Comparison of ENCODE assay signal across 2 cellular contexts in genomic region chr14:84969501-84969900, GRCh38.
TF ChIP-seq lines count a peak whose summit lies in the region.

No MANE protein-coding gene starts in this region.

TF ChIP-seq in GM23338, 12 proteins besides CTCF, POLR2A, EP300 and RAD21:
- no peak for TF ChIP-seq ZNF462 (CRISPR knock-in tag; IDR thresholded peaks at IDR 0.05)
- TF ChIP-seq STAT1 (IDR thresholded peaks at IDR 0.05; ENCODE audit: unreplicated experiment), result no peak
- no peak for TF ChIP-seq REST (IDR thresholded peaks at IDR 0.05; ENCODE audit: unreplicated experiment)
- TF ChIP-seq ZNF331 (CRISPR knock-in tag; IDR thresholded peaks at IDR 0.05; ENCODE audit: low read depth), result no peak
- no peak for TF ChIP-seq EZH2phosphoT487 (IDR thresholded peaks at IDR 0.05; ENCODE audit: unreplicated experiment)
- no peak for TF ChIP-seq CREB1 (CRISPR knock-in tag; IDR thresholded peaks at IDR 0.05; ENCODE audit: low read depth)
- no peak for TF ChIP-seq ETS1 (IDR thresholded peaks at IDR 0.05)
- TF ChIP-seq POLR2AphosphoS5 (IDR thresholded peaks at IDR 0.05; ENCODE audit: low read depth), result no peak
- TF ChIP-seq EZH2 (IDR thresholded peaks at IDR 0.05; ENCODE audit: low read depth, unreplicated experiment), result no peak
- TF ChIP-seq JUNB (IDR thresholded peaks at IDR 0.05; ENCODE audit: unreplicated experiment), result no peak
- no peak for TF ChIP-seq NANOG (IDR thresholded peaks at IDR 0.05; ENCODE audit: borderline replicate concordance)
- TF ChIP-seq ZNF114 (CRISPR knock-in tag; IDR thresholded peaks at IDR 0.05), result no peak

TF ChIP-seq in SK-N-SH, 30 proteins besides CTCF, POLR2A, EP300 and RAD21 (continued from another document):
- TF ChIP-seq SMC3 (IDR thresholded peaks at IDR 0.05; ENCODE audit: low read depth, low read length), result no peak
- TF ChIP-seq YY1 (IDR thresholded peaks at IDR 0.05; ENCODE audit: low read depth), result no peak
- no peak for TF ChIP-seq PBX3 (IDR thresholded peaks at IDR 0.05)
- TF ChIP-seq TAF1 (IDR thresholded peaks at IDR 0.05; ENCODE audit: borderline replicate concordance, low read depth, low read length), result no peak
- TF ChIP-seq POLR2AphosphoS5 (IDR thresholded peaks at IDR 0.05; ENCODE audit: low read depth, low read length), result no peak
- TF ChIP-seq EZH2phosphoT487 (IDR thresholded peaks at IDR 0.05; ENCODE audit: borderline replicate concordance, low read depth), result no peak
- TF ChIP-seq MXI1 (IDR thresholded peaks at IDR 0.05; ENCODE audit: low read depth, low read length), result no peak
- no peak for TF ChIP-seq USF2 (IDR thresholded peaks at IDR 0.05; ENCODE audit: borderline replicate concordance, low read depth, low read length)
- TF ChIP-seq GABPA (IDR thresholded peaks at IDR 0.05; ENCODE audit: low read depth), result no peak
- TF ChIP-seq TEAD4 (IDR thresholded peaks at IDR 0.05; ENCODE audit: borderline replicate concordance, insufficient read depth), result no peak
- TF ChIP-seq NFIC (IDR thresholded peaks at IDR 0.05; ENCODE audit: borderline replicate concordance), result no peak
- TF ChIP-seq FOXJ3 (CRISPR knock-in tag; IDR thresholded peaks at IDR 0.05), result no peak
